In genomic region chr15:97759363-97759762, GRCh38 we compare ENCODE assay signal across 1 cellular context.
TF ChIP-seq lines count a peak whose summit lies in the region.

No MANE protein-coding gene starts in this region.

TF ChIP-seq in HepG2, 621 proteins besides CTCF, POLR2A, EP300 and RAD21 (continued from another document):
- no peak for TF ChIP-seq AKNA (CRISPR knock-in tag; IDR thresholded peaks at IDR 0.05; ENCODE audit: borderline replicate concordance)
- TF ChIP-seq THAP11 (CRISPR knock-in tag; IDR thresholded peaks at IDR 0.05): no peak
- no peak for TF ChIP-seq ZBTB4 (CRISPR knock-in tag; IDR thresholded peaks at IDR 0.05; ENCODE audit: borderline replicate concordance)
- no peak for TF ChIP-seq SKI (IDR thresholded peaks at IDR 0.05; ENCODE audit: partially characterized antibody)
- TF ChIP-seq ESRRA (CRISPR knock-in tag; IDR thresholded peaks at IDR 0.05; ENCODE audit: low read depth): no peak
- TF ChIP-seq ZNF274 (CRISPR knock-in tag; IDR thresholded peaks at IDR 0.05): no peak
- no peak for TF ChIP-seq ZBTB8A (CRISPR knock-in tag; IDR thresholded peaks at IDR 0.05; ENCODE audit: borderline replicate concordance, low read depth)
- TF ChIP-seq RBAK (CRISPR knock-in tag; IDR thresholded peaks at IDR 0.05): no peak
- TF ChIP-seq, protein P1, sequence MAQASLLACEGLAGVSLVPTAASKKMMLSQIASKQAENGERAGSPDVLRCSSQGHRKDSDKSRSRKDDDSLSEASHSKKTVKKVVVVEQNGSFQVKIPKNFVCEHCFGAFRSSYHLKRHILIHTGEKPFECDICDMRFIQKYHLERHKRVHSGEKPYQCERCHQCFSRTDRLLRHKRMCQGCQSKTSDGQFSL (CRISPR knock-in tag; IDR thresholded peaks at IDR 0.05): no peak
- no peak for TF ChIP-seq AGO1 (IDR thresholded peaks at IDR 0.05; ENCODE audit: low read depth, low read length, poor library complexity, severe bottlenecking)
- TF ChIP-seq, protein P2, sequence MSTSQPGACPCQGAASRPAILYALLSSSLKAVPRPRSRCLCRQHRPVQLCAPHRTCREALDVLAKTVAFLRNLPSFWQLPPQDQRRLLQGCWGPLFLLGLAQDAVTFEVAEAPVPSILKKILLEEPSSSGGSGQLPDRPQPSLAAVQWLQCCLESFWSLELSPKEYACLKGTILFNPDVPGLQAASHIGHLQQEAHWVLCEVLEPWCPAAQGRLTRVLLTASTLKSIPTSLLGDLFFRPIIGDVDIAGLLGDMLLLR (CRISPR knock-in tag; IDR thresholded peaks at IDR 0.05): no peak
- TF ChIP-seq KLF15 (CRISPR knock-in tag; IDR thresholded peaks at IDR 0.05; ENCODE audit: borderline replicate concordance): no peak
- TF ChIP-seq MIXL1 (CRISPR knock-in tag; IDR thresholded peaks at IDR 0.05): no peak
